11 cellular contexts compared by ENCODE assay signal in genomic region chr2:42314892-42315468, GRCh38. TPM values are rescaled to one million over a fixed set of nuclear protein-coding genes. Genes with fewer than 3 reads are reported as not detected.
DNase-seq lines count a peak whose midpoint lies in the region; ATAC-seq and TF ChIP-seq lines count a peak whose summit lies in the region.
"Had no signal": no experiment of that assay in that cellular context is flagged by ENCODE, and none has a peak within 500 bp of the region (broad histone marks: within the 10 kb centered on the region; RNA-seq: fewer than 3 reads in every experiment).

No MANE protein-coding gene starts in this region.

- TF ChIP-seq CTCF in AG10803 (conservative IDR thresholded peaks at IDR 0.05; ENCODE audit: low read length) (no peak), heart right ventricle (IDR thresholded peaks at IDR 0.05) (no peak)

- peak overlapping the region; percentile 54 for H3K27ac Mint-ChIP-seq in activated CD4-positive, alpha-beta memory T cell treated with anti-CD3 and anti-CD28 coated beads for 36 hours

- no peaks in the 10 kb centered on the region for H3K9me3 Mint-ChIP-seq in activated CD4-positive, alpha-beta memory T cell treated with anti-CD3 and anti-CD28 coated beads for 36 hours

- H3K4me3 ChIP-seq in AG10803 (ENCODE audit: low read length) = no peak overlapping the region
- no peak overlapping the region for H3K4me3 ChIP-seq in heart right ventricle

- H3K36me3 ChIP-seq in heart right ventricle = peaks cover 0 to 73% (median 4%) of the 10 kb centered on the region in 9 donors

- peak; percentile 93 for DNase-seq in AG10803 (ENCODE audit: low read depth)
- peak; percentile 54 for DNase-seq in HPDE6-E6E7 (ENCODE audit: extremely low spot score)
- DNase-seq in activated CD4-positive, alpha-beta memory T cell treated with anti-CD3 and anti-CD28 coated beads for 36 hours = no peak
- peak; percentile 95 for DNase-seq in iris pigment epithelial cell (ENCODE audit: low read depth)
- DNase-seq in HT-29 (ENCODE audit: low spot score) = no peak
- DNase-seq in heart right ventricle = no peak
- no peak for DNase-seq in SK-N-DZ (ENCODE audit: low spot score)
- DNase-seq: head of caudate nucleus, KG1, SHP77 had no signal

- peak overlapping the region in 1 of 10 donors; percentile 51 for H3K27ac ChIP-seq in heart right ventricle

- H3K27me3 Mint-ChIP-seq in activated CD4-positive, alpha-beta memory T cell treated with anti-CD3 and anti-CD28 coated beads for 36 hours = no peaks in the 10 kb centered on the region

- 95 to 96% methylated on average over 3 of the region's 3 CpGs for WGBS in heart right ventricle, 2 donors

- peaks cover 29% of the 10 kb centered on the region for H3K4me1 Mint-ChIP-seq in activated CD4-positive, alpha-beta memory T cell treated with anti-CD3 and anti-CD28 coated beads for 36 hours (ENCODE audit: low read depth)

- H3K4me3 Mint-ChIP-seq in activated CD4-positive, alpha-beta memory T cell treated with anti-CD3 and anti-CD28 coated beads for 36 hours = no peak overlapping the region

- no peaks in the 10 kb centered on the region for H3K9me3 ChIP-seq in heart right ventricle

- no peaks in the 10 kb centered on the region for H3K27me3 ChIP-seq in heart right ventricle

- no peak for ATAC-seq in GM21367 (IDR thresholded peaks at IDR 0.05; ENCODE audit: unreplicated experiment)
- no peak for ATAC-seq in heart right ventricle

- H3K36me3 Mint-ChIP-seq in activated CD4-positive, alpha-beta memory T cell treated with anti-CD3 and anti-CD28 coated beads for 36 hours = peaks cover 34% of the 10 kb centered on the region

- POLR2A ChIA-PET in activated CD4-positive, alpha-beta memory T cell treated with anti-CD3 and anti-CD28 coated beads for 36 hours (lab: Charles Lee) = interaction anchor here (0.6 kb wide), 1 partner anchor 486 kb away, joined by 4 read pairs; no protein-coding TSS in a partner anchor

- intact Hi-C loops in activated CD4-positive, alpha-beta memory T cell treated with anti-CD3 and anti-CD28 coated beads for 36 hours (cut with micrococcal nuclease) = loop anchor here (5.0 kb wide), 1 partner anchor 47 kb away; the partner anchor contains the start of gene COX7A2L
- intact Hi-C loops in heart right ventricle (cut with DNase I) = no loop called here

- CTCF ChIA-PET in activated CD4-positive, alpha-beta memory T cell treated with anti-CD3 and anti-CD28 coated beads for 36 hours (lab: Charles Lee) = interaction anchor here (0.6 to 3.2 kb wide), 2 partner anchors 7 to 13 kb away, joined by 4 to 15 read pairs; no protein-coding TSS in a partner anchor

- peaks cover 0 to 15% (median 0%) of the 10 kb centered on the region in 9 donors for H3K4me1 ChIP-seq in heart right ventricle

RNA-seq across cellular contexts. Expression of gene COX7A2L, which starts 46.0 kb away (rescaled TPM):
- 100 to 1,000 TPM; 102 to 107 TPM for total RNA-seq in activated CD4-positive, alpha-beta memory T cell treated with anti-CD3 and anti-CD28 coated beads for 36 hours
- 89.7 and 93.1 TPM in 2 replicates for total RNA-seq in HT-29 (2014; rRNA removed; shearing (Covaris generic))
- total RNA-seq in heart right ventricle = 100 to 1,000 TPM in 9 of 10 donors, 10 to 100 TPM in 1; 93.9 to 141 (median 107) TPM
- 10 to 100 TPM; 36.4 to 97.8 TPM for polyA plus RNA-seq in heart right ventricle
- 209 and 225 TPM in 2 replicates for polyA plus RNA-seq in SK-N-DZ (2014; cell fraction: cytosol; rRNA removed)
- 111 and 136 TPM in 2 replicates for polyA plus RNA-seq in SK-N-DZ (2014; cell fraction: nucleus; rRNA removed)

Comparison
In these comparisons a context has a peak if more than half of its experiments do, and no peak if none do; other contexts are left out.
1. DNase-seq: peak in AG10803 (single experiment), HPDE6-E6E7 (single experiment) and iris pigment epithelial cell (single experiment); none in activated CD4-positive, alpha-beta memory T cell treated with anti-CD3 and anti-CD28 coated beads for 36 hours (single experiment), HT-29 (single experiment), heart right ventricle (0 of 2) and SK-N-DZ (single experiment).